Comparison of ENCODE assay signal across 8 cellular contexts in genomic region chr2:25165992-25166618, GRCh38. TPM values are rescaled to one million over a fixed set of nuclear protein-coding genes. Genes with fewer than 3 reads are reported as not detected.
DNase-seq lines count a peak whose midpoint lies in the region; ATAC-seq, FAIRE-seq and TF ChIP-seq lines count a peak whose summit lies in the region.

No MANE protein-coding gene starts in this region.

- H3K36me3 ChIP-seq in SU-DHL-6 (ENCODE audit: low read length) (no peaks in the 10 kb centered on the region), brain microvascular endothelial cell (replicated peaks) (no peaks in the 10 kb centered on the region), pancreas (no peaks in the 10 kb centered on the region)

- H3K79me2 ChIP-seq in SU-DHL-6 (ENCODE audit: insufficient read depth, low read length) = no peaks in the 10 kb centered on the region

- DNase-seq in NCI-H2227 (lab: John Stamatoyannopoulos, UW; ENCODE audit: unreplicated experiment) (peak; percentile 37), NCI-H2227 treated with DMSO at 0.1 percent for 48 hours (lab: John Stamatoyannopoulos, UW) (no peak), Kasumi-1 (lab: John Stamatoyannopoulos, UW) (peak; percentile 17 to 22), brain microvascular endothelial cell (no peak), pancreas (peak; percentile 37 to 86 (median 64))

- TF ChIP-seq CTCF in SU-DHL-6 (IDR thresholded peaks at IDR 0.05; ENCODE audit: insufficient read depth, low read length, poor library complexity, severe bottlenecking) = peak; percentile 65
- peak; percentile 49 for TF ChIP-seq CTCF in brain microvascular endothelial cell (IDR thresholded peaks at IDR 0.05; ENCODE audit: low read depth, low read length, missing control alignments)
- peak in 1 of 4 donors; percentile 24 for TF ChIP-seq CTCF in pancreas (IDR thresholded peaks at IDR 0.05)

- H3K4me3 ChIP-seq in SU-DHL-6 (ENCODE audit: insufficient read depth, low read length, poor library complexity, severe bottlenecking) (no peak overlapping the region), brain microvascular endothelial cell (ENCODE audit: low read depth, low read length) (no peak overlapping the region), pancreas (no peak overlapping the region)

- no peak overlapping the region for H2AFZ ChIP-seq in SU-DHL-6 (ENCODE audit: low read depth, low read length, severe bottlenecking)

- H3K27me3 ChIP-seq in SU-DHL-6 (ENCODE audit: low read length) = no peaks in the 10 kb centered on the region
- H3K27me3 ChIP-seq in brain microvascular endothelial cell (replicated peaks) = peaks cover 56% of the 10 kb centered on the region
- no peaks in the 10 kb centered on the region for H3K27me3 ChIP-seq in pancreas

- no peak overlapping the region for H3K9ac ChIP-seq in SU-DHL-6 (ENCODE audit: low read length)

- in situ Hi-C loops in brain microvascular endothelial cell (cut with HindIII; ENCODE audit: low pct_ligation_motif_present, low sequenced_read_pairs) = no loop called here

- peak; percentile 85 for ATAC-seq in GM21723 (IDR thresholded peaks at IDR 0.05; ENCODE audit: unreplicated experiment)
- peak; percentile 80 to 89 (median 84) for ATAC-seq in pancreas
- ATAC-seq in GM18870 (IDR thresholded peaks at IDR 0.05; ENCODE audit: unreplicated experiment) = no peak

- no peaks in the 10 kb centered on the region for H3K9me2 ChIP-seq in SU-DHL-6 (replicated peaks; ENCODE audit: insufficient read depth, low read length)

- WGBS in pancreas, 2 donors = 35 to 51% methylated on average over 10 of the region's 10 CpGs

- no peak overlapping the region for H3K4me2 ChIP-seq in SU-DHL-6 (ENCODE audit: low read depth, low read length, poor library complexity, severe bottlenecking)

- intact Hi-C loops in pancreas (cut with DNase I) = no loop called here

- H3K4me1 ChIP-seq in pancreas = no peaks in the 10 kb centered on the region

- H3K27ac ChIP-seq in SU-DHL-6 (ENCODE audit: low read depth, low read length) (no peak overlapping the region), brain microvascular endothelial cell (no peak overlapping the region), pancreas (no peak overlapping the region)

- H4K20me1 ChIP-seq in SU-DHL-6 (ENCODE audit: low read depth, low read length) = no peaks in the 10 kb centered on the region

- H3F3A ChIP-seq in SU-DHL-6 (ENCODE audit: insufficient read depth) = no peaks in the 10 kb centered on the region

- H3K9me3 ChIP-seq in SU-DHL-6 (ENCODE audit: insufficient read depth, low read length) (no peaks in the 10 kb centered on the region), pancreas (no peaks in the 10 kb centered on the region)

- no peak for FAIRE-seq in pancreas (lab: Jason Lieb, UNC)

RNA-seq across cellular contexts. Expression of gene POMC, which starts 2.3 kb away (rescaled TPM):
- total RNA-seq in pancreas = 10 to 100 TPM in 1 of 6 donors, 1 to 10 TPM in 5; 2.4 to 13.5 (median 5.7) TPM
- 10 to 100 TPM in 1 of 2 donors, 1 to 10 TPM in 1; 8.2 to 12.0 TPM for polyA plus RNA-seq in pancreas

Comparison
In these comparisons a context has a peak if more than half of its experiments do, and no peak if none do; other contexts are left out.
1. DNase-seq: peak in NCI-H2227 (single experiment), Kasumi-1 (2 of 2) and pancreas (6 of 6); none in NCI-H2227 treated with DMSO at 0.1 percent for 48 hours (single experiment) and brain microvascular endothelial cell (single experiment).